ENCODE assay signal across 9 cellular contexts in genomic region chr11:72743321-72744221, GRCh38. TPM values are rescaled to one million over a fixed set of nuclear protein-coding genes. Genes with fewer than 3 reads are reported as not detected.
DNase-seq lines count a peak whose midpoint lies in the region; ATAC-seq and TF ChIP-seq lines count a peak whose summit lies in the region.
"Had no signal": no experiment of that assay in that cellular context is flagged by ENCODE, and none has a peak within 500 bp of the region (broad histone marks: within the 10 kb centered on the region; RNA-seq: fewer than 3 reads in every experiment).

No MANE protein-coding gene starts in this region.

- H3K36me3 Mint-ChIP-seq in activated naive CD4-positive, alpha-beta T cell treated with anti-CD3 and anti-CD28 coated beads, Interleukin-2, amount 50 U/mL, for 24 hours, result no peaks in the 10 kb centered on the region
- peaks cover 7% of the 10 kb centered on the region for H3K36me3 Mint-ChIP-seq in activated B cell treated with CpG ODN at 0.5 μM for 24 hours (ENCODE audit: low read depth)

- DNase-seq in activated naive CD4-positive, alpha-beta T cell treated with Interleukin-2 at 50 U/mL for 16 hours, result no peak
- DNase-seq in activated B cell treated with CpG ODN at 0.5 μM for 24 hours, result peak; percentile 51
- DNase-seq in substantia nigra (lab: John Stamatoyannopoulos, UW), result peak in 3 of 49 donors; percentile 23 to 44 (median 40)
- no peak for DNase-seq in SIG-M5 treated with dmso at 0.1 percent for 504 hours (lab: John Stamatoyannopoulos, UW; ENCODE audit: unreplicated experiment)
- DNase-seq in putamen (ENCODE audit: low spot score), result no peak
- DNase-seq in GDM1 (lab: John Stamatoyannopoulos, UW), result no peak

- peak overlapping the region; percentile 51 for H3K27ac ChIP-seq in substantia nigra (ENCODE audit: low read depth, low read length, poor library complexity, severe bottlenecking)
- H3K27ac ChIP-seq: heart left ventricle had no signal

- no peak for TF ChIP-seq CTCF in activated B cell treated with CpG ODN at 0.5 μM for 24 hours (IDR thresholded peaks at IDR 0.05)

- no peak overlapping the region for H3K4me3 Mint-ChIP-seq in activated naive CD4-positive, alpha-beta T cell treated with anti-CD3 and anti-CD28 coated beads, Interleukin-2, amount 50 U/mL, for 24 hours
- H3K4me3 Mint-ChIP-seq in activated B cell treated with CpG ODN at 0.5 μM for 24 hours, result peak overlapping the region; percentile 44

- peak; percentile 32 for ATAC-seq in HG03108 (IDR thresholded peaks at IDR 0.05; ENCODE audit: unreplicated experiment)
- peak; percentile 85 for ATAC-seq in activated B cell treated with CpG ODN at 0.5 μM for 24 hours (ENCODE audit: low read depth)
- ATAC-seq: heart left ventricle had no signal

- intact Hi-C loops in activated B cell treated with CpG ODN at 0.5 μM for 24 hours (cut with micrococcal nuclease), result loop anchor here (1.0 kb wide), 2 partner anchors 7 to 9 kb away; partner anchors contain the start of gene ARAP1

- H3K4me1 Mint-ChIP-seq in activated naive CD4-positive, alpha-beta T cell treated with anti-CD3 and anti-CD28 coated beads, Interleukin-2, amount 50 U/mL, for 24 hours, result peaks cover 69% of the 10 kb centered on the region
- H3K4me1 Mint-ChIP-seq in activated B cell treated with CpG ODN at 0.5 μM for 24 hours, result peaks cover 94% of the 10 kb centered on the region

- CTCF ChIA-PET in activated B cell treated with CpG ODN at 0.5 μM for 24 hours (lab: Charles Lee), result interaction anchor here (1.1 kb wide), 1 partner anchor 18 kb away, joined by 8 read pairs; no protein-coding TSS in a partner anchor

- no peaks in the 10 kb centered on the region for H3K27me3 Mint-ChIP-seq in activated naive CD4-positive, alpha-beta T cell treated with anti-CD3 and anti-CD28 coated beads, Interleukin-2, amount 50 U/mL, for 24 hours
- H3K27me3 Mint-ChIP-seq in activated B cell treated with CpG ODN at 0.5 μM for 24 hours, result no peaks in the 10 kb centered on the region

- POLR2A ChIA-PET in activated B cell treated with CpG ODN at 0.5 μM for 24 hours (lab: Charles Lee), result interaction anchor here (0.5 to 1.3 kb wide), 10 partner anchors 9 to 399 kb away, joined by 3 to 11 read pairs (median 3); partner anchors contain the start of genes ARAP1 and FCHSD2

- peak overlapping the region; percentile 77 for H3K27ac Mint-ChIP-seq in activated naive CD4-positive, alpha-beta T cell treated with anti-CD3 and anti-CD28 coated beads, Interleukin-2, amount 50 U/mL, for 24 hours
- peak overlapping the region; percentile 99 for H3K27ac Mint-ChIP-seq in activated B cell treated with CpG ODN at 0.5 μM for 24 hours

- no peaks in the 10 kb centered on the region for H3K9me3 Mint-ChIP-seq in activated naive CD4-positive, alpha-beta T cell treated with anti-CD3 and anti-CD28 coated beads, Interleukin-2, amount 50 U/mL, for 24 hours
- no peaks in the 10 kb centered on the region for H3K9me3 Mint-ChIP-seq in activated B cell treated with CpG ODN at 0.5 μM for 24 hours

RNA-seq across cellular contexts. Expression of gene ARAP1, which starts 8.6 kb away (rescaled TPM):
- total RNA-seq in activated B cell treated with CpG ODN at 0.5 μM for 24 hours, result 113 and 139 TPM in 2 replicates

RNA-seq across cellular contexts. Expression of gene STARD10, which starts 50.3 kb away (rescaled TPM):
- total RNA-seq in activated B cell treated with CpG ODN at 0.5 μM for 24 hours, result 42.6 and 46.8 TPM in 2 replicates
